ENCODE assay signal across 8 cellular contexts in genomic region chr19:42254083-42254849, GRCh38.
A peak's percentile ranks its signal among the peaks of the same experiment; 100 is the strongest.
DNase-seq lines count a peak whose midpoint lies in the region; TF ChIP-seq lines count a peak whose summit lies in the region.

No MANE protein-coding gene starts in this region.

- H3K4me1 ChIP-seq in HAP-1 (peaks cover 20% of the 10 kb centered on the region), mucosa of rectum (ENCODE audit: control insufficient read depth in 2 of 2, insufficient read depth in 2 of 2, low read length in 2 of 2) (peaks cover 20 to 32% of the 10 kb centered on the region in 2 donors)

- H3K36me3 ChIP-seq in HAP-1 (replicated peaks), result peaks cover 17% of the 10 kb centered on the region
- peaks cover 0 to 7% of the 10 kb centered on the region in 2 donors for H3K36me3 ChIP-seq in mucosa of rectum (ENCODE audit: control insufficient read depth in 2 of 2, insufficient read depth in 2 of 2, low read length in 2 of 2)

- H3K27ac ChIP-seq in mucosa of rectum (ENCODE audit: low read depth in 2 of 2, low read length in 2 of 2), result peak overlapping the region; percentile 96 to 99

- H3K9ac ChIP-seq in mucosa of rectum (ENCODE audit: low read depth in 1 of 2, low read length in 2 of 2), result peak overlapping the region; percentile 89 to 95

- H3K4me3 ChIP-seq in HAP-1, result peak overlapping the region; percentile 94
- peak overlapping the region; percentile 94 for H3K4me3 ChIP-seq in epithelial cell of esophagus (ENCODE audit: low read length)
- peak overlapping the region; percentile 82 to 92 for H3K4me3 ChIP-seq in mucosa of rectum (ENCODE audit: low read length in 2 of 2)

- H3K27me3 ChIP-seq in HAP-1 (ENCODE audit: low read depth) (no peaks in the 10 kb centered on the region), mucosa of rectum (ENCODE audit: control insufficient read depth in 2 of 2, insufficient read depth in 2 of 2, low read length in 2 of 2) (no peaks in the 10 kb centered on the region)

- peak; percentile 62 for DNase-seq in CMK (ENCODE audit: low read depth)
- peak; percentile 76 to 84 for DNase-seq in HAP-1 (ENCODE audit: low spot score in 2 of 2)
- DNase-seq in NCI-H82 treated with DMSO at 0.1 percent for 48 hours (lab: John Stamatoyannopoulos, UW; ENCODE audit: unreplicated experiment), result peak; percentile 71
- peak; percentile 84 for DNase-seq in activated CD8-positive, alpha-beta memory T cell treated with anti-CD3 and anti-CD28 coated beads, Interleukin-2, amount 50 U/mL, for 48 hours
- DNase-seq in epithelial cell of esophagus (ENCODE audit: low read depth), result peak; percentile 52
- DNase-seq in stimulated activated CD8-positive, alpha-beta memory T cell treated with anti-CD3 and anti-CD28 coated beads, Interleukin-4, amount 100 ng/mL, for 4 hours (ENCODE audit: low read depth in 2 of 2, low spot score in 1 of 2), result peak; percentile 51 to 65
- no peak for DNase-seq in cerebellar nuclear complex (lab: John Stamatoyannopoulos, UW)

- no peak for TF ChIP-seq CTCF in epithelial cell of esophagus (IDR thresholded peaks at IDR 0.05; ENCODE audit: insufficient read depth, low read depth, low read length, missing control alignments)

- H3K9me3 ChIP-seq in HAP-1 (no peaks in the 10 kb centered on the region), mucosa of rectum (ENCODE audit: control insufficient read depth in 2 of 2, low read length in 2 of 2) (no peaks in the 10 kb centered on the region)

- in situ Hi-C loops in HAP-1 (cut with MboI; ENCODE audit: low sequenced_read_pairs), result no loop called here

Comparison
In these comparisons a context has a peak if more than half of its experiments do, and no peak if none do; other contexts are left out.
1. DNase-seq: peak in CMK (single experiment), HAP-1 (2 of 2), NCI-H82 treated with DMSO at 0.1 percent for 48 hours (single experiment), activated CD8-positive, alpha-beta memory T cell treated with anti-CD3 and anti-CD28 coated beads, Interleukin-2, amount 50 U/mL, for 48 hours (single experiment), epithelial cell of esophagus (single experiment) and stimulated activated CD8-positive, alpha-beta memory T cell treated with anti-CD3 and anti-CD28 coated beads, Interleukin-4, amount 100 ng/mL, for 4 hours (2 of 2); none in cerebellar nuclear complex (0 of 2).
2. Peak in every context shown above with its lines, with median percentiles within 50 percentile points of each other: H3K4me3 ChIP-seq.